8 cellular contexts compared by ENCODE assay signal in the genomic region with DNA sequence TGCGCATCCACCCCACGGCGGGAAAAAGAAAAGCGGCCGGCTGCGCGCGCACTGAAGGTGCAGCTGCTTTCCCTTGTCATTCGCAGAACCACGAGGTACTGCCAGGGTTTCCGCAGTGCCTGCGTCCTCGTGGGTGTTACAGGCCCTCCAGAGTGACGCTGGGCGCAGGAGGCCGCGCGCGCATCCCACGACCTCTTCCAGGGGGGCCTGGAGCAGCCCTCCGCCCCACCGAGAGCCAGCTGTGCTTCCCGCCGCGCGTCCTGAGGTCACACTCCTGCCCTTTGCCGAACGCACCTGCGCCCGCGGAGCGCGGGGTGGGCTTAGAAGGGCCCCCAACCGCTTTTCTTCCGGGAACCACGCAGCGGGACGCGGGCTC. TPM values are rescaled to one million over a fixed set of nuclear protein-coding genes. Genes with fewer than 3 reads are reported as not detected.
DNase-seq lines count a peak whose midpoint lies in the region; ATAC-seq and TF ChIP-seq lines count a peak whose summit lies in the region.

No MANE protein-coding gene starts in this region.

- H3K27ac ChIP-seq in SU-DHL-6 (ENCODE audit: low read depth, low read length) (peak overlapping the region; percentile 72), angular gyrus (ENCODE audit: low read depth, low read length) (peak overlapping the region; percentile 89), iPS DF 6.9 (ENCODE audit: low read length) (no peak overlapping the region), smooth muscle cell (ENCODE audit: low read depth) (no peak overlapping the region)

- no peaks in the 10 kb centered on the region for H4K20me1 ChIP-seq in SU-DHL-6 (ENCODE audit: low read depth, low read length)
- H4K20me1 ChIP-seq in smooth muscle cell (ENCODE audit: low read depth): peaks cover 17% of the 10 kb centered on the region

- ATAC-seq in HG02571 (IDR thresholded peaks at IDR 0.05; ENCODE audit: unreplicated experiment): peak; percentile 24

- peaks cover 3% of the 10 kb centered on the region; the same call in 1 of the 2 replicates for H3K4me1 ChIP-seq in iPS DF 6.9 (ENCODE audit: control insufficient read depth, insufficient read depth, low read length)
- H3K4me1 ChIP-seq in smooth muscle cell (ENCODE audit: low read depth): no peaks in the 10 kb centered on the region

- H3K9me3 ChIP-seq in SU-DHL-6 (ENCODE audit: insufficient read depth, low read length) (no peaks in the 10 kb centered on the region; the same call in 1 of the 2 replicates), iPS DF 6.9 (ENCODE audit: control insufficient read depth, insufficient read depth, low read length) (no peaks in the 10 kb centered on the region), smooth muscle cell (replicated peaks; ENCODE audit: low read depth) (no peaks in the 10 kb centered on the region)

- peaks cover 38% of the 10 kb centered on the region for H3F3A ChIP-seq in SU-DHL-6 (ENCODE audit: insufficient read depth)
- H3F3A ChIP-seq in smooth muscle cell (ENCODE audit: low read depth): peaks cover 14% of the 10 kb centered on the region

- H3K9me2 ChIP-seq in SU-DHL-6 (replicated peaks; ENCODE audit: insufficient read depth, low read length): no peaks in the 10 kb centered on the region

- peaks cover 9% of the 10 kb centered on the region for H3K36me3 ChIP-seq in SU-DHL-6 (ENCODE audit: low read length)
- no peaks in the 10 kb centered on the region for H3K36me3 ChIP-seq in iPS DF 6.9 (ENCODE audit: control insufficient read depth, insufficient read depth, low read length)
- no peaks in the 10 kb centered on the region for H3K36me3 ChIP-seq in smooth muscle cell (ENCODE audit: low read depth)

- TF ChIP-seq CTCF in SU-DHL-6 (IDR thresholded peaks at IDR 0.05; ENCODE audit: insufficient read depth, low read length, poor library complexity, severe bottlenecking) (no peak), smooth muscle cell (IDR thresholded peaks at IDR 0.05; ENCODE audit: borderline replicate concordance, insufficient read depth, poor library complexity, severe bottlenecking) (no peak)

- H3K79me2 ChIP-seq in SU-DHL-6 (ENCODE audit: insufficient read depth, low read length) (0 out of 2 replicates have a peak, but pooled peaks cover 14% of the 10 kb centered on the region), smooth muscle cell (ENCODE audit: low read depth) (peaks cover 20% of the 10 kb centered on the region)

- H3K9ac ChIP-seq in SU-DHL-6 (ENCODE audit: low read length): peak overlapping the region; percentile 85
- H3K9ac ChIP-seq in smooth muscle cell (ENCODE audit: low read depth): no peak overlapping the region

- no CpG with 5 or more reads among the region's 39 CpGs for WGBS in iPS DF 6.9 (ENCODE audit: insufficient coverage, insufficient read length)
- 9% methylated on average over 39 of the region's 39 CpGs for WGBS in smooth muscle cell (ENCODE audit: low lambda C conversion rate)

- H2AFZ ChIP-seq in SU-DHL-6 (ENCODE audit: low read depth, low read length, severe bottlenecking): peak overlapping the region; percentile 85
- H2AFZ ChIP-seq in smooth muscle cell (ENCODE audit: low read depth): peak overlapping the region; percentile 28

- no peaks in the 10 kb centered on the region for H3K27me3 ChIP-seq in SU-DHL-6 (ENCODE audit: low read length)
- no peaks in the 10 kb centered on the region for H3K27me3 ChIP-seq in iPS DF 6.9 (ENCODE audit: control insufficient read depth, insufficient read depth, low read length)
- no peaks in the 10 kb centered on the region for H3K27me3 ChIP-seq in smooth muscle cell (ENCODE audit: low read depth)

- H3K4me2 ChIP-seq in SU-DHL-6 (ENCODE audit: low read depth, low read length, poor library complexity, severe bottlenecking): peak overlapping the region; percentile 96
- peak overlapping the region; percentile 96 for H3K4me2 ChIP-seq in smooth muscle cell

- DNase-seq in DMS53 (lab: John Stamatoyannopoulos, UW): peak; percentile 84
- DNase-seq in iPS DF 6.9 (ENCODE audit: low read depth, low spot score): no peak
- no peak for DNase-seq in smooth muscle cell (lab: John Stamatoyannopoulos, UW; ENCODE audit: unreplicated experiment)
- DNase-seq in Kasumi-1 (lab: John Stamatoyannopoulos, UW): no peak
- no peak for DNase-seq in HUDEP-2 (lab: John Stamatoyannopoulos, UW; ENCODE audit: unreplicated experiment in 76 of 76)

- H3K4me3 ChIP-seq in SU-DHL-6 (ENCODE audit: insufficient read depth, low read length, poor library complexity, severe bottlenecking): peak overlapping the region; percentile 84
- H3K4me3 ChIP-seq in iPS DF 6.9 (ENCODE audit: low read length): peak overlapping the region; percentile 70; the same call in 1 of the 2 replicates
- H3K4me3 ChIP-seq in smooth muscle cell: peak overlapping the region; percentile 80

RNA-seq across cellular contexts. Expression of a gene that starts 0.4 kb away (rescaled TPM):
- total RNA-seq in smooth muscle cell: 40.8 and 61.5 TPM in 2 replicates
- polyA plus RNA-seq in smooth muscle cell: 73.7 and 90.8 TPM in 2 replicates

RNA-seq across cellular contexts. Expression of a gene that starts 50.5 kb away (rescaled TPM):
- 42.7 and 52.6 TPM in 2 replicates for total RNA-seq in smooth muscle cell
- 30.1 and 30.3 TPM in 2 replicates for polyA plus RNA-seq in smooth muscle cell

RNA-seq across cellular contexts. Expression of a gene that starts 50.6 kb away (rescaled TPM):
- 40.2 and 53.9 TPM in 2 replicates for total RNA-seq in smooth muscle cell
- 138 and 142 TPM in 2 replicates for polyA plus RNA-seq in smooth muscle cell

Comparison
In these comparisons a context has a peak if more than half of its experiments do, and no peak if none do; other contexts are left out.
1. H3K27ac ChIP-seq: peak in SU-DHL-6 (single experiment) and angular gyrus (single experiment); none in iPS DF 6.9 (single experiment) and smooth muscle cell (single experiment).
2. Peak in every context shown above with its lines, with median percentiles within 50 percentile points of each other: H3K4me3 ChIP-seq.